3 cellular contexts compared by ENCODE assay signal in the genomic region with DNA sequence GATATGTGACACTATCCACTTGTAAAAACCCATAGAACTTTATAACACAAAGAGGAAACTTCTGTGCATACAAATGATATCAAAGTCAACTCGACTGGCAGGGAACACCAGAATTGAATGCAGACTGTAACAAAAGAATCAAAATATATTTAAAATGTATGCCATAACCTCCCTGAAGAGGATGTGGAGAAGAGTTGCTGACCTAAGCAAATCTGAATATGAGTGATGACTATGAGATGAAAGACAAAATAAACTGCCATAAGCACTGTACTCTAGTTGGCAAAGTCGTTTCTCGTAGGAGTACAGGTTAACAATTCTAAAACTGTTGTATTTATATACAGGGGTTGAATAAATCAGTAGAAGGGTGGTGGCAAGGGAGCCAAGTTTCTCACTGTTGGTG.
TF ChIP-seq lines count a peak whose summit lies in the region.

No MANE protein-coding gene starts in this region.

TF ChIP-seq in A549, 52 proteins besides CTCF, POLR2A, EP300 and RAD21:
- TF ChIP-seq MAFK (IDR thresholded peaks at IDR 0.05; ENCODE audit: partially characterized antibody) (peak; percentile 95), KDM1A (IDR thresholded peaks at IDR 0.05; ENCODE audit: low read depth) (no peak)

TF ChIP-seq in IMR-90, 13 proteins besides CTCF, POLR2A, EP300 and RAD21:
- TF ChIP-seq MAFK (IDR thresholded peaks at IDR 0.05; ENCODE audit: low read depth, low read length) (peak; percentile 96), MXI1 (IDR thresholded peaks at IDR 0.05; ENCODE audit: borderline replicate concordance, low read depth, low read length) (no peak)

TF ChIP-seq in H1, 55 proteins besides CTCF, POLR2A, EP300 and RAD21:
- TF ChIP-seq BACH1 (IDR thresholded peaks at IDR 0.05; ENCODE audit: low read length), result no peak
- TF ChIP-seq FOSL1 (IDR thresholded peaks at IDR 0.05; ENCODE audit: insufficient read depth, low read depth, low read length), result no peak
- peak; percentile 78 for TF ChIP-seq MAFK (IDR thresholded peaks at IDR 0.05; ENCODE audit: low read depth, low read length)
TF ChIP-seq in H1: peak in this region for 1.
